Comparison of ENCODE assay signal across 17 cellular contexts in the genomic region with DNA sequence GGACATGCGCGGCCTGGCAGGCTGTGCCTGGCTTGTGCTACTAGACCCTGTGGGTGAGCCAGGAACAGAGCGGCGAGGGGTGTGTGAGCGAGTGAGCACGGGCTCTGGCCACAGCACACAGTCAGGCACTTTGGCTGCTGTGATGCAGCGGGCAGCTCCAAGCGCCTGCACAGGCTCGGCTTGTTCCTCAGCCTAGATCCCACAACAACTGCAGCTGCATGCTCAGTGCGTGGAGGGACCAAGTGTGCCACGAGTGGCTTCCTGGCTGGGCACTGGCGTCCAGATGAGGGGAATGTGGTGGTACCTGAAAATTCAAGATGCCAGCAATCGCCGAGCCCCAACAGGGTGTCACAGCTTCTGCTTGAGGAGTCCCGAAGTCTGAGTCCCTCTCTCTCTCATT.
DNase-seq lines count a peak whose midpoint lies in the region; ATAC-seq, FAIRE-seq and TF ChIP-seq lines count a peak whose summit lies in the region.
"Had no signal": no experiment of that assay in that cellular context is flagged by ENCODE, and none has a peak within 500 bp of the region (broad histone marks: within the 10 kb centered on the region; RNA-seq: fewer than 3 reads in every experiment).

No MANE protein-coding gene starts in this region.

- no peak overlapping the region for H2BK15ac ChIP-seq in mesenchymal stem cell (ENCODE audit: low read depth, poor library complexity, severe bottlenecking)

- ATAC-seq in Right ventricle myocardium inferior, result no peak
- peak; percentile 41 for ATAC-seq in stimulated activated memory B cell treated with anti-CD40 and anti-IgM and Interleukin-4, amounts not matched to agents 10 μg/mL and 1 μg/mL and 100 μg/mL, for 72 hours
- ATAC-seq: HCT116 had no signal

- H2BK5ac ChIP-seq in mesenchymal stem cell (ENCODE audit: low read depth, low read length, poor library complexity, severe bottlenecking), result no peak overlapping the region

- H3K4me1 Mint-ChIP-seq in chondrocyte (ENCODE audit: low read depth), result no peaks in the 10 kb centered on the region
- H3K4me1 Mint-ChIP-seq in stimulated activated memory B cell treated with anti-CD40 and anti-IgM and Interleukin-4, amounts not matched to agents 10 μg/mL and 1 μg/mL and 100 μg/mL, for 72 hours, result no peaks in the 10 kb centered on the region
- H3K4me1 Mint-ChIP-seq: CD4-positive, CD25-positive, alpha-beta regulatory T cell had no signal

- no peak overlapping the region for H3K4ac ChIP-seq in mesenchymal stem cell (ENCODE audit: low read depth in 1 of 2, low read length in 2 of 2)

- H3K36me3 ChIP-seq in left ventricle myocardium inferior (no peaks in the 10 kb centered on the region), mesenchymal stem cell (ENCODE audit: control insufficient read depth in 1 of 2, insufficient read depth in 2 of 2, low read depth in 1 of 2, low read length in 2 of 2) (peaks cover 0 to 2% of the 10 kb centered on the region in 2 experiments)
- H3K36me3 ChIP-seq: BLaER1 treated with 17β-estradiol and CSF1 and Interleukin-3, amounts not matched to agents 10 nM and 100 nM had no signal

- H3K27ac ChIP-seq in left ventricle myocardium inferior (replicated peaks) (no peak overlapping the region), mesenchymal stem cell (ENCODE audit: low read length, poor library complexity, severe bottlenecking) (no peak overlapping the region)
- H3K27ac ChIP-seq: BLaER1 treated with 17β-estradiol and CSF1 and Interleukin-3, amounts not matched to agents 10 nM and 100 nM; GM23248 had no signal

- no peak overlapping the region for H3K4me3 Mint-ChIP-seq in chondrocyte (ENCODE audit: unreplicated experiment)
- no peak overlapping the region for H3K4me3 Mint-ChIP-seq in stimulated activated memory B cell treated with anti-CD40 and anti-IgM and Interleukin-4, amounts not matched to agents 10 μg/mL and 1 μg/mL and 100 μg/mL, for 72 hours
- H3K4me3 Mint-ChIP-seq: CD4-positive, CD25-positive, alpha-beta regulatory T cell had no signal

- no peaks in the 10 kb centered on the region for H3K27me3 ChIP-seq in left ventricle myocardium inferior (ENCODE audit: low read depth)
- H3K27me3 ChIP-seq in mesenchymal stem cell (ENCODE audit: control insufficient read depth in 1 of 2, insufficient read depth in 1 of 2, low read length in 2 of 2), result no peaks in the 10 kb centered on the region
- H3K27me3 ChIP-seq: BLaER1 treated with 17β-estradiol and CSF1 and Interleukin-3, amounts not matched to agents 10 nM and 100 nM had no signal

- peak overlapping the region; percentile 4 for H4K8ac ChIP-seq in mesenchymal stem cell (ENCODE audit: low read length)

- H3K4me3 ChIP-seq in left ventricle myocardium inferior, result no peak overlapping the region
- H3K4me3 ChIP-seq in mesenchymal stem cell (ENCODE audit: insufficient read depth in 1 of 2, low read depth in 1 of 2, low read length in 2 of 2), result no peak overlapping the region
- H3K4me3 ChIP-seq: BLaER1 treated with 17β-estradiol and CSF1 and Interleukin-3, amounts not matched to agents 10 nM and 100 nM; GM23248 had no signal

- H3K4me1 ChIP-seq in left ventricle myocardium inferior (no peaks in the 10 kb centered on the region), mesenchymal stem cell (ENCODE audit: control insufficient read depth, insufficient read depth, low read depth, low read length) (no peaks in the 10 kb centered on the region)
- H3K4me1 ChIP-seq: BLaER1 treated with 17β-estradiol and CSF1 and Interleukin-3, amounts not matched to agents 10 nM and 100 nM had no signal

- no peak overlapping the region for H3K18ac ChIP-seq in mesenchymal stem cell (ENCODE audit: low read depth in 1 of 2, low read length in 2 of 2)

- H3K14ac ChIP-seq in mesenchymal stem cell (ENCODE audit: low read length in 2 of 2), result peak overlapping the region in 1 of 2 experiments; percentile 86

- intact Hi-C loops in Right ventricle myocardium inferior (cut with DNase I) (no loop called here), left ventricle myocardium inferior (cut with micrococcal nuclease) (no loop called here)

- no peak overlapping the region for H2AFZ ChIP-seq in mesenchymal stem cell (ENCODE audit: low read depth, low read length)
- H2AFZ ChIP-seq: GM23248 had no signal

- peak; percentile 58 for DNase-seq in Right ventricle myocardium inferior (ENCODE audit: missing footprints)
- no peak for DNase-seq in left ventricle myocardium inferior
- peak; percentile 91 for DNase-seq in chondrocyte (ENCODE audit: low spot score)
- DNase-seq in mesenchymal stem cell, result no peak
- no peak for DNase-seq in kidney tubule cell (ENCODE audit: low spot score)
- DNase-seq in epidermal melanocyte (ENCODE audit: insufficient read length, low spot score), result no peak
- DNase-seq in RCC 7860 (ENCODE audit: low spot score), result no peak
- DNase-seq: 8988T; CD4-positive, CD25-positive, alpha-beta regulatory T cell; DMS53; GF-D8; GM23248 had no signal

- H4K91ac ChIP-seq in mesenchymal stem cell (ENCODE audit: low read length), result no peak overlapping the region

- WGBS in mesenchymal stem cell, result 93% methylated on average over 15 of the region's 15 CpGs

- no peak overlapping the region for H2BK120ac ChIP-seq in mesenchymal stem cell (ENCODE audit: low read depth, low read length)

- no peak overlapping the region for H3K9ac ChIP-seq in mesenchymal stem cell (ENCODE audit: low read length)
- H3K9ac ChIP-seq: BLaER1 treated with 17β-estradiol and CSF1 and Interleukin-3, amounts not matched to agents 10 nM and 100 nM; GM23248 had no signal

- H3K23ac ChIP-seq in mesenchymal stem cell (ENCODE audit: low read length in 2 of 2), result no peak overlapping the region

- peaks cover 5% of the 10 kb centered on the region for H3K27me3 Mint-ChIP-seq in chondrocyte (ENCODE audit: low read depth)
- no peaks in the 10 kb centered on the region for H3K27me3 Mint-ChIP-seq in stimulated activated memory B cell treated with anti-CD40 and anti-IgM and Interleukin-4, amounts not matched to agents 10 μg/mL and 1 μg/mL and 100 μg/mL, for 72 hours
- H3K27me3 Mint-ChIP-seq: CD4-positive, CD25-positive, alpha-beta regulatory T cell had no signal

- H3K4me2 ChIP-seq in mesenchymal stem cell (ENCODE audit: low read length, poor library complexity, severe bottlenecking), result no peak overlapping the region
- H3K4me2 ChIP-seq: BLaER1 treated with 17β-estradiol and CSF1 and Interleukin-3, amounts not matched to agents 10 nM and 100 nM had no signal

- H3K9me3 Mint-ChIP-seq in chondrocyte (ENCODE audit: low read depth), result peaks cover 3% of the 10 kb centered on the region
- H3K9me3 Mint-ChIP-seq in stimulated activated memory B cell treated with anti-CD40 and anti-IgM and Interleukin-4, amounts not matched to agents 10 μg/mL and 1 μg/mL and 100 μg/mL, for 72 hours, result no peaks in the 10 kb centered on the region

- no peak for TF ChIP-seq CTCF in left ventricle myocardium inferior (IDR thresholded peaks at IDR 0.05; ENCODE audit: borderline replicate concordance)
- TF ChIP-seq CTCF in chondrocyte (IDR thresholded peaks at IDR 0.05), result no peak

- no peak overlapping the region for H2BK12ac ChIP-seq in mesenchymal stem cell (ENCODE audit: low read length in 2 of 2)

- no peak overlapping the region for H3K27ac Mint-ChIP-seq in chondrocyte (ENCODE audit: unreplicated experiment)
- no peak overlapping the region for H3K27ac Mint-ChIP-seq in stimulated activated memory B cell treated with anti-CD40 and anti-IgM and Interleukin-4, amounts not matched to agents 10 μg/mL and 1 μg/mL and 100 μg/mL, for 72 hours
- H3K27ac Mint-ChIP-seq: CD4-positive, CD25-positive, alpha-beta regulatory T cell had no signal

- H2AK5ac ChIP-seq in mesenchymal stem cell (ENCODE audit: low read length, severe bottlenecking), result no peak overlapping the region

- H3K9me3 ChIP-seq in left ventricle myocardium inferior (replicated peaks) (peaks cover 39% of the 10 kb centered on the region), mesenchymal stem cell (ENCODE audit: control insufficient read depth, low read length) (peaks cover 19% of the 10 kb centered on the region)

- no peaks in the 10 kb centered on the region for H3K79me1 ChIP-seq in mesenchymal stem cell (replicated peaks; ENCODE audit: low read length, poor library complexity, severe bottlenecking)

- no peaks in the 10 kb centered on the region for H3K36me3 Mint-ChIP-seq in chondrocyte (ENCODE audit: low read depth)
- no peaks in the 10 kb centered on the region for H3K36me3 Mint-ChIP-seq in stimulated activated memory B cell treated with anti-CD40 and anti-IgM and Interleukin-4, amounts not matched to agents 10 μg/mL and 1 μg/mL and 100 μg/mL, for 72 hours
- H3K36me3 Mint-ChIP-seq: CD4-positive, CD25-positive, alpha-beta regulatory T cell had no signal

- no peak for FAIRE-seq in RCC 7860 (lab: Jason Lieb, UNC)
- FAIRE-seq: GM18507, H54 had no signal

Comparison
In these comparisons a context has a peak if more than half of its experiments do, and no peak if none do; other contexts are left out.
1. DNase-seq: peak in Right ventricle myocardium inferior (single experiment) and chondrocyte (single experiment); none in left ventricle myocardium inferior (single experiment), mesenchymal stem cell (single experiment), kidney tubule cell (single experiment), epidermal melanocyte (single experiment) and RCC 7860 (single experiment).